Comparison of ENCODE assay signal across 1 cellular context in the genomic region with DNA sequence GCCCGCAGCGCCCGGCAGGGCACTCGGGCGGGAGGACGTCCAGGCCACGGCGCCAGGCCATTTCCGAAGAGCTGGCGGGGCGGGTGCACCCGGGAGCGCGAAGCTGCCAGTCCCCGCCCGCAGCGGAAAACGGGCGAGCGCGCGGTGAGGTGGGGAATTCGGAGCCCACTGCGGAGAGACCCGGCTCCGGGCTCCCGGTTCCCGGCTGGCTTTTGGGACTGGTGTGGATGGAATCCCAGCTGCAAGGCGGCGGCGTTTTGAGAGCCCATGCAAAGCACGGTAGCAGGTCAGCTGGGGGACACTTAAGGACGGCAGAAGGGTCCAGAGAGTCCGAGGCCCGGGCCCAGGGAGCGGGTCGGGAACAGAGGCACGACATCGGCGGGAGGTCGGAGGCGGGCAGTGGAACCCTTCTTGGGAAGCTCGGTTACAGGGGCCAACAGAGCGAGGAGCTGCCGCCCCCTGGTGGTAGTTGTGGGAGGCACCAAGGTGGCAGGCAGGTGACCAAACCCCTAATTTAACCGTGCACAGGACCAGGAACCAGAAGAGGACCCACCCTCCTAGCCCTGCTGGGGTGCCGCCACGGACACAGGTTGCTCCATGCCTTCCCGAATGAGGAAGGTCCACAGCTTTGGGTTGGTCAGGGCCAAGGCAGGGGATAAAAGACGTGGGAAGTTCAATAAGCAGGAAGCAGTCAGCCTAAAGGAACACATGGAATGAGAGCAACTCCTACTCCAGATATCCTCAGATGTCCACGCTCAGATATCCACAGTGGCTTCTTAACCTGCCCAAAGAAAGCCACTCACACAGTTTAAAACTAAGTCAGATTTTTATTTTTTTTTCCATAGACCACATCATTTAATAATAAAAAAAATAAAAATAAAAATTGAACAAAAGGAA.
TF ChIP-seq lines count a peak whose summit lies in the region.

No MANE protein-coding gene starts in this region.

TF ChIP-seq in H1, 55 proteins besides CTCF, POLR2A, EP300 and RAD21:
- 0 out of 2 replicates have a peak, but pooled peaks have one; percentile 6 for TF ChIP-seq CREB1 (IDR thresholded peaks at IDR 0.05)
- TF ChIP-seq POLR2AphosphoS5 (IDR thresholded peaks at IDR 0.05; ENCODE audit: low read depth, low read length): peak; percentile 84
- 0 out of 2 replicates have a peak, but pooled peaks have one; percentile 23 for TF ChIP-seq ATF2 (IDR thresholded peaks at IDR 0.05; ENCODE audit: low read length)
- no peak for TF ChIP-seq ZNF274 (IDR thresholded peaks at IDR 0.05; ENCODE audit: borderline replicate concordance, extremely low read depth, low read length)
- peak; percentile 20; the same call in 1 of the 2 replicates for TF ChIP-seq KDM1A (IDR thresholded peaks at IDR 0.05; ENCODE audit: borderline replicate concordance, low read length)
- TF ChIP-seq USF2 (IDR thresholded peaks at IDR 0.05; ENCODE audit: low read length): peak; percentile 61
- peak; percentile 75; the same call in 1 of the 2 replicates for TF ChIP-seq TBP (IDR thresholded peaks at IDR 0.05; ENCODE audit: low read depth, low read length)
- peak; percentile 38; the same call in 1 of the 2 replicates for TF ChIP-seq MAX (IDR thresholded peaks at IDR 0.05)
- peak; percentile 43 for TF ChIP-seq KDM4A (IDR thresholded peaks at IDR 0.05; ENCODE audit: low read depth, low read length, severe bottlenecking)
- TF ChIP-seq CHD2 (IDR thresholded peaks at IDR 0.05; ENCODE audit: low read length): peak; percentile 59; the same call in 1 of the 2 replicates
- TF ChIP-seq MAFK (IDR thresholded peaks at IDR 0.05; ENCODE audit: low read depth, low read length): 0 out of 2 replicates have a peak, but pooled peaks have one; percentile 17
- TF ChIP-seq RBBP5 (IDR thresholded peaks at IDR 0.05; ENCODE audit: borderline replicate concordance, low read depth, low read length): 0 out of 2 replicates have a peak, but pooled peaks have one; percentile 57
- TF ChIP-seq SIRT6 (IDR thresholded peaks at IDR 0.05; ENCODE audit: low read length): no peak
- peak; percentile 60 for TF ChIP-seq SAP30 (IDR thresholded peaks at IDR 0.05; ENCODE audit: insufficient read depth, insufficient replicate concordance, low read length)
- TF ChIP-seq HDAC2 (IDR thresholded peaks at IDR 0.05; ENCODE audit: borderline replicate concordance in 1 of 2, low read depth in 2 of 2, low read length in 2 of 2): 0 out of 4 replicates have a peak, but pooled peaks of 1 of the 2 experiments have one; percentile 5
- TF ChIP-seq SUZ12 (IDR thresholded peaks at IDR 0.05; ENCODE audit: low read length): no peak
- TF ChIP-seq JUND (IDR thresholded peaks at IDR 0.05; ENCODE audit: low read length): 0 out of 2 replicates have a peak, but pooled peaks have one; percentile 14
- no peak for TF ChIP-seq KDM5A (IDR thresholded peaks at IDR 0.05; ENCODE audit: low read length)
- 0 out of 2 replicates have a peak, but pooled peaks have one; percentile 35 for TF ChIP-seq PHF8 (conservative IDR thresholded peaks at IDR 0.05; ENCODE audit: low read depth, low read length)
- peak; percentile 38 for TF ChIP-seq ASH2L (IDR thresholded peaks at IDR 0.05; ENCODE audit: low read length)
- no peak for TF ChIP-seq CBX5 (IDR thresholded peaks at IDR 0.05; ENCODE audit: low read depth, low read length)
- TF ChIP-seq TAF1 (IDR thresholded peaks at IDR 0.05; ENCODE audit: low read depth, low read length): 0 out of 2 replicates have a peak, but pooled peaks have one; percentile 43
- peak in 1 of 2 experiments; percentile 70; a peak in 2 of 4 replicates for TF ChIP-seq SIN3A (conservative IDR thresholded peaks at IDR 0.05 in 1 of 2, IDR thresholded peaks at IDR 0.05 in 1 of 2; ENCODE audit: low read depth in 1 of 2, low read length in 2 of 2)
